1 cellular context compared by ENCODE assay signal in the genomic region with DNA sequence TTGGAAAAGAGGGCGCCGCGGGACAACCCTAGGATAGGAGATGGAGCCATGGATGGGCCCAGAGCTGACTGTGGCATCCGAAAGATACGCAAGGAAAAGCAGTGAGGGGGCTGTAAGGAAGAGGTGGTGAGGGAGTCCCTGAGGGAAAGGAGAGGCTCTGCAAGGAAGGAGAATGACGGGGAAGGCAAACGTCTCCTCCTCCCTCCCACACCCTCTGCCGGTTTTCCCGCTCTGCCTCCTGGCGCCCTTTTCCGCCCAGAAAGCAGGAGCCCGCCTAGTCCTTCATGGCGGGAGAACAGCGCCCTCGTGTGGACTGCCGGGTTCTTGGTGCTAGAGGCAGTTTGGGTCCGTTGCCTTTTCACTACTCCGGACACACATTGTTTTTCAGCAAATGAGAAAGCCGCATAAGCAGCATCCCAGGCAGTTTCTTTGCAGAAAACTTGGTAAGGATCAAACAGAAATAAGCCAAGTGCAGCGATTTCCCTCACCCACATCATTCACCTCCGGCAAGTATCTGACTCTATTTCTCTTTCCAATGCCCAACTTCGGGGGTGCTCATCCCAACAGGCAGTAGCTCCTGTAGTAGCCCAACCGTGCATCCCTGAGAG.
TF ChIP-seq lines count a peak whose summit lies in the region.

No MANE protein-coding gene starts in this region.

TF ChIP-seq in HEK293, 187 proteins besides CTCF, POLR2A, EP300 and RAD21 (continued from another document and continues in another):
- TF ChIP-seq, protein P1, sequence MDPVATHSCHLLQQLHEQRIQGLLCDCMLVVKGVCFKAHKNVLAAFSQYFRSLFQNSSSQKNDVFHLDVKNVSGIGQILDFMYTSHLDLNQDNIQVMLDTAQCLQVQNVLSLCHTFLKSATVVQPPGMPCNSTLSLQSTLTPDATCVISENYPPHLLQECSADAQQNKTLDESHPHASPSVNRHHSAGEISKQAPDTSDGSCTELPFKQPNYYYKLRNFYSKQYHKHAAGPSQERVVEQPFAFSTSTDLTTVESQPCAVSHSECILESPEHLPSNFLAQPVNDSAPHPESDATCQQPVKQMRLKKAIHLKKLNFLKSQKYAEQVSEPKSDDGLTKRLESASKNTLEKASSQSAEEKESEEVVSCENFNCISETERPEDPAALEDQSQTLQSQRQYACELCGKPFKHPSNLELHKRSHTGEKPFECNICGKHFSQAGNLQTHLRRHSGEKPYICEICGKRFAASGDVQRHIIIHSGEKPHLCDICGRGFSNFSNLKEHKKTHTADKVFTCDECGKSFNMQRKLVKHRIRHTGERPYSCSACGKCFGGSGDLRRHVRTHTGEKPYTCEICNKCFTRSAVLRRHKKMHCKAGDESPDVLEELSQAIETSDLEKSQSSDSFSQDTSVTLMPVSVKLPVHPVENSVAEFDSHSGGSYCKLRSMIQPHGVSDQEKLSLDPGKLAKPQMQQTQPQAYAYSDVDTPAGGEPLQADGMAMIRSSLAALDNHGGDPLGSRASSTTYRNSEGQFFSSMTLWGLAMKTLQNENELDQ (tag by site-specific recombination; IDR thresholded peaks at IDR 0.05; ENCODE audit: low read depth): no peak
- no peak for TF ChIP-seq HOXC10 (CRISPR knock-in tag; IDR thresholded peaks at IDR 0.05)
- TF ChIP-seq ZNF37A (tag by site-specific recombination; IDR thresholded peaks at IDR 0.05): no peak
- TF ChIP-seq, protein P2, sequence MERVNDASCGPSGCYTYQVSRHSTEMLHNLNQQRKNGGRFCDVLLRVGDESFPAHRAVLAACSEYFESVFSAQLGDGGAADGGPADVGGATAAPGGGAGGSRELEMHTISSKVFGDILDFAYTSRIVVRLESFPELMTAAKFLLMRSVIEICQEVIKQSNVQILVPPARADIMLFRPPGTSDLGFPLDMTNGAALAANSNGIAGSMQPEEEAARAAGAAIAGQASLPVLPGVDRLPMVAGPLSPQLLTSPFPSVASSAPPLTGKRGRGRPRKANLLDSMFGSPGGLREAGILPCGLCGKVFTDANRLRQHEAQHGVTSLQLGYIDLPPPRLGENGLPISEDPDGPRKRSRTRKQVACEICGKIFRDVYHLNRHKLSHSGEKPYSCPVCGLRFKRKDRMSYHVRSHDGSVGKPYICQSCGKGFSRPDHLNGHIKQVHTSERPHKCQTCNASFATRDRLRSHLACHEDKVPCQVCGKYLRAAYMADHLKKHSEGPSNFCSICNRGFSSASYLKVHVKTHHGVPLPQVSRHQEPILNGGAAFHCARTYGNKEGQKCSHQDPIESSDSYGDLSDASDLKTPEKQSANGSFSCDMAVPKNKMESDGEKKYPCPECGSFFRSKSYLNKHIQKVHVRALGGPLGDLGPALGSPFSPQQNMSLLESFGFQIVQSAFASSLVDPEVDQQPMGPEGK (tag by site-specific recombination; IDR thresholded peaks at IDR 0.05): no peak; the same call in 1 of the 2 replicates
- 0 out of 2 replicates have a peak, but pooled peaks have one; percentile 57 for TF ChIP-seq ZNF391 (tag by site-specific recombination; IDR thresholded peaks at IDR 0.05; ENCODE audit: borderline replicate concordance, low read depth)
- 0 out of 2 replicates have a peak, but pooled peaks have one; percentile 49 for TF ChIP-seq ZNF76 (tag by site-specific recombination; IDR thresholded peaks at IDR 0.05; ENCODE audit: borderline replicate concordance, low read depth)
- TF ChIP-seq ZFHX2 (tag by site-specific recombination; conservative IDR thresholded peaks at IDR 0.05): peak; percentile 78
- TF ChIP-seq ZNF510 (tag by site-specific recombination; IDR thresholded peaks at IDR 0.05; ENCODE audit: insufficient replicate concordance): no peak
- no peak for TF ChIP-seq ZNF16 (tag by site-specific recombination; IDR thresholded peaks at IDR 0.05; ENCODE audit: low read depth)
- TF ChIP-seq, protein P3, sequence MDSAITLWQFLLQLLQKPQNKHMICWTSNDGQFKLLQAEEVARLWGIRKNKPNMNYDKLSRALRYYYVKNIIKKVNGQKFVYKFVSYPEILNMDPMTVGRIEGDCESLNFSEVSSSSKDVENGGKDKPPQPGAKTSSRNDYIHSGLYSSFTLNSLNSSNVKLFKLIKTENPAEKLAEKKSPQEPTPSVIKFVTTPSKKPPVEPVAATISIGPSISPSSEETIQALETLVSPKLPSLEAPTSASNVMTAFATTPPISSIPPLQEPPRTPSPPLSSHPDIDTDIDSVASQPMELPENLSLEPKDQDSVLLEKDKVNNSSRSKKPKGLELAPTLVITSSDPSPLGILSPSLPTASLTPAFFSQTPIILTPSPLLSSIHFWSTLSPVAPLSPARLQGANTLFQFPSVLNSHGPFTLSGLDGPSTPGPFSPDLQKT (IDR thresholded peaks at IDR 0.05; ENCODE audit: borderline replicate concordance, low read depth, low read length): no peak
- TF ChIP-seq GLI4 (tag by site-specific recombination; IDR thresholded peaks at IDR 0.05): no peak
- TF ChIP-seq ZNF561 (tag by site-specific recombination; IDR thresholded peaks at IDR 0.05; ENCODE audit: borderline replicate concordance): peak; percentile 52; the same call in 1 of the 2 replicates
- TF ChIP-seq ZNF394 (tag by site-specific recombination; IDR thresholded peaks at IDR 0.05; ENCODE audit: borderline replicate concordance): peak; percentile 64; the same call in 1 of the 2 replicates
- TF ChIP-seq SCRT1 (tag by site-specific recombination; IDR thresholded peaks at IDR 0.05; ENCODE audit: borderline replicate concordance): no peak
- TF ChIP-seq PRDM1 (tag by site-specific recombination; IDR thresholded peaks at IDR 0.05): peak; percentile 59
- TF ChIP-seq ZEB2 (tag by site-specific recombination; IDR thresholded peaks at IDR 0.05): peak; percentile 47; the same call in 1 of the 2 replicates
- TF ChIP-seq ZNF629 (tag by site-specific recombination; IDR thresholded peaks at IDR 0.05): 0 out of 2 replicates have a peak, but pooled peaks have one; percentile 25
- TF ChIP-seq ZNF529 (tag by site-specific recombination; IDR thresholded peaks at IDR 0.05; ENCODE audit: insufficient replicate concordance): no peak
- no peak for TF ChIP-seq ZNF530 (tag by site-specific recombination; IDR thresholded peaks at IDR 0.05; ENCODE audit: low read depth)
- TF ChIP-seq, protein P4, sequence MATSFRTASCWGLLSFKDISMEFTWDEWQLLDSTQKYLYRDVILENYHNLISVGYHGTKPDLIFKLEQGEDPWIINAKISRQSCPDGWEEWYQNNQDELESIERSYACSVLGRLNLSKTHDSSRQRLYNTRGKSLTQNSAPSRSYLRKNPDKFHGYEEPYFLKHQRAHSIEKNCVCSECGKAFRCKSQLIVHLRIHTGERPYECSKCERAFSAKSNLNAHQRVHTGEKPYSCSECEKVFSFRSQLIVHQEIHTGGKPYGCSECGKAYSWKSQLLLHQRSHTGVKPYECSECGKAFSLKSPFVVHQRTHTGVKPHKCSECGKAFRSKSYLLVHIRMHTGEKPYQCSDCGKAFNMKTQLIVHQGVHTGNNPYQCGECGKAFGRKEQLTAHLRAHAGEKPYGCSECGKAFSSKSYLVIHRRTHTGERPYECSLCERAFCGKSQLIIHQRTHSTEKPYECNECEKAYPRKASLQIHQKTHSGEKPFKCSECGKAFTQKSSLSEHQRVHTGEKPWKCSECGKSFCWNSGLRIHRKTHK (tag by site-specific recombination; IDR thresholded peaks at IDR 0.05): no peak
- TF ChIP-seq ZNF184 (tag by site-specific recombination; IDR thresholded peaks at IDR 0.05): no peak
- TF ChIP-seq, protein P5, sequence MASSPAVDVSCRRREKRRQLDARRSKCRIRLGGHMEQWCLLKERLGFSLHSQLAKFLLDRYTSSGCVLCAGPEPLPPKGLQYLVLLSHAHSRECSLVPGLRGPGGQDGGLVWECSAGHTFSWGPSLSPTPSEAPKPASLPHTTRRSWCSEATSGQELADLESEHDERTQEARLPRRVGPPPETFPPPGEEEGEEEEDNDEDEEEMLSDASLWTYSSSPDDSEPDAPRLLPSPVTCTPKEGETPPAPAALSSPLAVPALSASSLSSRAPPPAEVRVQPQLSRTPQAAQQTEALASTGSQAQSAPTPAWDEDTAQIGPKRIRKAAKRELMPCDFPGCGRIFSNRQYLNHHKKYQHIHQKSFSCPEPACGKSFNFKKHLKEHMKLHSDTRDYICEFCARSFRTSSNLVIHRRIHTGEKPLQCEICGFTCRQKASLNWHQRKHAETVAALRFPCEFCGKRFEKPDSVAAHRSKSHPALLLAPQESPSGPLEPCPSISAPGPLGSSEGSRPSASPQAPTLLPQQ (tag by site-specific recombination; IDR thresholded peaks at IDR 0.05): 0 out of 2 replicates have a peak, but pooled peaks have one; percentile 35
- TF ChIP-seq FEZF1 (tag by site-specific recombination; IDR thresholded peaks at IDR 0.05): peak; percentile 35; the same call in 1 of the 2 replicates
- TF ChIP-seq ZNF2 (tag by site-specific recombination; IDR thresholded peaks at IDR 0.05): peak; percentile 68
- peak; percentile 53; the same call in 1 of the 2 replicates for TF ChIP-seq ZFP37 (tag by site-specific recombination; IDR thresholded peaks at IDR 0.05)
- TF ChIP-seq, protein P6, sequence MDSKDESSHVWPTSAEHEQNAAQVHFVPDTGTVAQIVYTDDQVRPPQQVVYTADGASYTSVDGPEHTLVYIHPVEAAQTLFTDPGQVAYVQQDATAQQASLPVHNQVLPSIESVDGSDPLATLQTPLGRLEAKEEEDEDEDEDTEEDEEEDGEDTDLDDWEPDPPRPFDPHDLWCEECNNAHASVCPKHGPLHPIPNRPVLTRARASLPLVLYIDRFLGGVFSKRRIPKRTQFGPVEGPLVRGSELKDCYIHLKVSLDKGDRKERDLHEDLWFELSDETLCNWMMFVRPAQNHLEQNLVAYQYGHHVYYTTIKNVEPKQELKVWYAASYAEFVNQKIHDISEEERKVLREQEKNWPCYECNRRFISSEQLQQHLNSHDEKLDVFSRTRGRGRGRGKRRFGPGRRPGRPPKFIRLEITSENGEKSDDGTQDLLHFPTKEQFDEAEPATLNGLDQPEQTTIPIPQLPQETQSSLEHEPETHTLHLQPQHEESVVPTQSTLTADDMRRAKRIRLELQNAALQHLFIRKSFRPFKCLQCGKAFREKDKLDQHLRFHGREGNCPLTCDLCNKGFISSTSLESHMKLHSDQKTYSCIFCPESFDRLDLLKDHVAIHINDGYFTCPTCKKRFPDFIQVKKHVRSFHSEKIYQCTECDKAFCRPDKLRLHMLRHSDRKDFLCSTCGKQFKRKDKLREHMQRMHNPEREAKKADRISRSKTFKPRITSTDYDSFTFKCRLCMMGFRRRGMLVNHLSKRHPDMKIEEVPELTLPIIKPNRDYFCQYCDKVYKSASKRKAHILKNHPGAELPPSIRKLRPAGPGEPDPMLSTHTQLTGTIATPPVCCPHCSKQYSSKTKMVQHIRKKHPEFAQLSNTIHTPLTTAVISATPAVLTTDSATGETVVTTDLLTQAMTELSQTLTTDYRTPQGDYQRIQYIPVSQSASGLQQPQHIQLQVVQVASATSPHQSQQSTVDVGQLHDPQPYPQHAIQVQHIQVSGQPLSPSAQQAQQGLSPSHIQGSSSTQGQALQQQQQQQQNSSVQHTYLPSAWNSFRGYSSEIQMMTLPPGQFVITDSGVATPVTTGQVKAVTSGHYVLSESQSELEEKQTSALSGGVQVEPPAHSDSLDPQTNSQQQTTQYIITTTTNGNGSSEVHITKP (tag by site-specific recombination; IDR thresholded peaks at IDR 0.05): peak; percentile 96
- TF ChIP-seq, protein P7, sequence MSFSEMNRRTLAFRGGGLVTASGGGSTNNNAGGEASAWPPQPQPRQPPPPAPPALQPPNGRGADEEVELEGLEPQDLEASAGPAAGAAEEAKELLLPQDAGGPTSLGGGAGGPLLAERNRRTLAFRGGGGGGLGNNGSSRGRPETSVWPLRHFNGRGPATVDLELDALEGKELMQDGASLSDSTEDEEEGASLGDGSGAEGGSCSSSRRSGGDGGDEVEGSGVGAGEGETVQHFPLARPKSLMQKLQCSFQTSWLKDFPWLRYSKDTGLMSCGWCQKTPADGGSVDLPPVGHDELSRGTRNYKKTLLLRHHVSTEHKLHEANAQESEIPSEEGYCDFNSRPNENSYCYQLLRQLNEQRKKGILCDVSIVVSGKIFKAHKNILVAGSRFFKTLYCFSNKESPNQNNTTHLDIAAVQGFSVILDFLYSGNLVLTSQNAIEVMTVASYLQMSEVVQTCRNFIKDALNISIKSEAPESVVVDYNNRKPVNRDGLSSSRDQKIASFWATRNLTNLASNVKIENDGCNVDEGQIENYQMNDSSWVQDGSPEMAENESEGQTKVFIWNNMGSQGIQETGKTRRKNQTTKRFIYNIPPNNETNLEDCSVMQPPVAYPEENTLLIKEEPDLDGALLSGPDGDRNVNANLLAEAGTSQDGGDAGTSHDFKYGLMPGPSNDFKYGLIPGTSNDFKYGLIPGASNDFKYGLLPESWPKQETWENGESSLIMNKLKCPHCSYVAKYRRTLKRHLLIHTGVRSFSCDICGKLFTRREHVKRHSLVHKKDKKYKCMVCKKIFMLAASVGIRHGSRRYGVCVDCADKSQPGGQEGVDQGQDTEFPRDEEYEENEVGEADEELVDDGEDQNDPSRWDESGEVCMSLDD (tag by site-specific recombination; IDR thresholded peaks at IDR 0.05): no peak
- peak; percentile 55 for TF ChIP-seq YY1 (tag by site-specific recombination; IDR thresholded peaks at IDR 0.05)
- peak; percentile 62 for TF ChIP-seq ZNF660 (tag by site-specific recombination; IDR thresholded peaks at IDR 0.05)
- TF ChIP-seq, protein P8, sequence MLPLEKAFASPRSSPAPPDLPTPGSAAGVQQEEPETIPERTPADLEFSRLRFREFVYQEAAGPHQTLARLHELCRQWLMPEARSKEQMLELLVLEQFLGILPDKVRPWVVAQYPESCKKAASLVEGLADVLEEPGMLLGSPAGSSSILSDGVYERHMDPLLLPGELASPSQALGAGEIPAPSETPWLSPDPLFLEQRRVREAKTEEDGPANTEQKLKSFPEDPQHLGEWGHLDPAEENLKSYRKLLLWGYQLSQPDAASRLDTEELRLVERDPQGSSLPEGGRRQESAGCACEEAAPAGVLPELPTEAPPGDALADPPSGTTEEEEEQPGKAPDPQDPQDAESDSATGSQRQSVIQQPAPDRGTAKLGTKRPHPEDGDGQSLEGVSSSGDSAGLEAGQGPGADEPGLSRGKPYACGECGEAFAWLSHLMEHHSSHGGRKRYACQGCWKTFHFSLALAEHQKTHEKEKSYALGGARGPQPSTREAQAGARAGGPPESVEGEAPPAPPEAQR (tag by site-specific recombination; IDR thresholded peaks at IDR 0.05): no peak
- TF ChIP-seq ZNF140 (tag by site-specific recombination; IDR thresholded peaks at IDR 0.05): no peak
- no peak for TF ChIP-seq ZNF837 (tag by site-specific recombination; IDR thresholded peaks at IDR 0.05)
- TF ChIP-seq ZSCAN30 (tag by site-specific recombination; IDR thresholded peaks at IDR 0.05): peak; percentile 74; the same call in 1 of the 2 replicates
- TF ChIP-seq ZNF654 (tag by site-specific recombination; IDR thresholded peaks at IDR 0.05; ENCODE audit: low read depth): peak; percentile 87
- TF ChIP-seq, protein P9, sequence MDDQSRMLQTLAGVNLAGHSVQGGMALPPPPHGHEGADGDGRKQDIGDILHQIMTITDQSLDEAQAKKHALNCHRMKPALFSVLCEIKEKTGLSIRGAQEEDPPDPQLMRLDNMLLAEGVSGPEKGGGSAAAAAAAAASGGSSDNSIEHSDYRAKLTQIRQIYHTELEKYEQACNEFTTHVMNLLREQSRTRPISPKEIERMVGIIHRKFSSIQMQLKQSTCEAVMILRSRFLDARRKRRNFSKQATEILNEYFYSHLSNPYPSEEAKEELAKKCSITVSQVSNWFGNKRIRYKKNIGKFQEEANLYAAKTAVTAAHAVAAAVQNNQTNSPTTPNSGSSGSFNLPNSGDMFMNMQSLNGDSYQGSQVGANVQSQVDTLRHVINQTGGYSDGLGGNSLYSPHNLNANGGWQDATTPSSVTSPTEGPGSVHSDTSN (CRISPR knock-in tag; IDR thresholded peaks at IDR 0.05): no peak; the same call in 1 of the 2 replicates
- no peak for TF ChIP-seq ZBTB7A (tag by site-specific recombination; IDR thresholded peaks at IDR 0.05; ENCODE audit: low read depth)
- peak; percentile 64; the same call in 1 of the 2 replicates for TF ChIP-seq YY2 (tag by site-specific recombination; IDR thresholded peaks at IDR 0.05)
- TF ChIP-seq ZBTB8A (tag by site-specific recombination; IDR thresholded peaks at IDR 0.05): peak; percentile 100
- peak; percentile 52 for TF ChIP-seq SP7 (tag by site-specific recombination; IDR thresholded peaks at IDR 0.05)
- no peak for TF ChIP-seq ZNF747 (tag by site-specific recombination; IDR thresholded peaks at IDR 0.05)
